In genomic region chr3:57682284-57682683, GRCh38 we compare ENCODE assay signal across 16 cellular contexts. TPM values are rescaled to one million over a fixed set of nuclear protein-coding genes. Genes with fewer than 3 reads are reported as not detected.
DNase-seq lines count a peak whose midpoint lies in the region; ATAC-seq, FAIRE-seq and TF ChIP-seq lines count a peak whose summit lies in the region.
"Had no signal": no experiment of that assay in that cellular context is flagged by ENCODE, and none has a peak within 500 bp of the region (broad histone marks: within the 10 kb centered on the region; RNA-seq: fewer than 3 reads in every experiment).

No MANE protein-coding gene starts in this region.

- peak; percentile 14 for TF ChIP-seq CTCF in RWPE2 (IDR thresholded peaks at IDR 0.05; ENCODE audit: poor library complexity, severe bottlenecking)
- TF ChIP-seq CTCF in fibroblast of lung (conservative IDR thresholded peaks at IDR 0.05 in 1 of 2, IDR thresholded peaks at IDR 0.05 in 1 of 2; ENCODE audit: low read depth in 1 of 2, low read length in 2 of 2) = peak in 1 of 2 donors; percentile 37
- peak; percentile 29 for TF ChIP-seq CTCF in neural progenitor cell (IDR thresholded peaks at IDR 0.05)
- no peak for TF ChIP-seq CTCF in Peyer's patch (IDR thresholded peaks at IDR 0.05)

- H3K36me3 Mint-ChIP-seq in neural progenitor cell = peaks cover 3% of the 10 kb centered on the region

- no peaks in the 10 kb centered on the region for H3K27me3 Mint-ChIP-seq in neural progenitor cell (ENCODE audit: insufficient read depth, low read depth)
- H3K27me3 Mint-ChIP-seq: activated CD8-positive, alpha-beta T cell treated with anti-CD3 and anti-CD28 coated beads for 36 hours had no signal

- H3K9me3 Mint-ChIP-seq in neural progenitor cell = no peaks in the 10 kb centered on the region
- H3K9me3 Mint-ChIP-seq: activated CD8-positive, alpha-beta T cell treated with anti-CD3 and anti-CD28 coated beads for 36 hours had no signal

- DNase-seq in RWPE2 (ENCODE audit: low spot score) = no peak
- peak; percentile 21 to 32 for DNase-seq in fibroblast of lung (ENCODE audit: low read depth in 2 of 2)
- no peak for DNase-seq in neural progenitor cell (ENCODE audit: low spot score)
- DNase-seq in Peyer's patch = no peak
- no peak for DNase-seq in activated CD8-positive, alpha-beta memory T cell treated with anti-CD3 and anti-CD28 coated beads for 24 hours
- DNase-seq: activated CD8-positive, alpha-beta T cell treated with anti-CD3 and anti-CD28 coated beads for 36 hours; activated gamma-delta T cell; central memory CD4-positive, alpha-beta T cell; erythroblast; NCI-H1436 treated with DMSO at 0.1 percent for 48 hours; RPMI8226 had no signal

- H3K4me2 ChIP-seq in fibroblast of lung (ENCODE audit: extremely low read depth, insufficient read depth, low read length) (no peak overlapping the region), neural progenitor cell (no peak overlapping the region)
- H3K4me2 ChIP-seq: KMS-11 had no signal

- H3K27ac Mint-ChIP-seq in neural progenitor cell = no peak overlapping the region
- H3K27ac Mint-ChIP-seq: activated CD8-positive, alpha-beta T cell treated with anti-CD3 and anti-CD28 coated beads for 36 hours had no signal

- peaks cover 69% of the 10 kb centered on the region for H3K36me3 ChIP-seq in RWPE2 (ENCODE audit: low read depth)
- peaks cover 2% of the 10 kb centered on the region for H3K36me3 ChIP-seq in fibroblast of lung (ENCODE audit: control insufficient read depth, insufficient read depth, low read length)
- no peaks in the 10 kb centered on the region for H3K36me3 ChIP-seq in neural progenitor cell
- peaks cover 0 to 10% (median 0%) of the 10 kb centered on the region in 3 donors for H3K36me3 ChIP-seq in Peyer's patch

- H3K4me1 Mint-ChIP-seq in neural progenitor cell = peaks cover 2% of the 10 kb centered on the region

- H3K9ac ChIP-seq in fibroblast of lung (ENCODE audit: insufficient read depth, low read length) (no peak overlapping the region), neural progenitor cell (no peak overlapping the region)
- H3K9ac ChIP-seq: KMS-11 had no signal

- no peak overlapping the region for H3K4me3 Mint-ChIP-seq in neural progenitor cell
- H3K4me3 Mint-ChIP-seq: activated CD8-positive, alpha-beta T cell treated with anti-CD3 and anti-CD28 coated beads for 36 hours had no signal

- no peaks in the 10 kb centered on the region for H3K27me3 ChIP-seq in RWPE2 (ENCODE audit: insufficient read depth, poor library complexity, severe bottlenecking)
- no peaks in the 10 kb centered on the region for H3K27me3 ChIP-seq in fibroblast of lung (ENCODE audit: control insufficient read depth, insufficient read depth, low read length)
- no peaks in the 10 kb centered on the region for H3K27me3 ChIP-seq in neural progenitor cell
- H3K27me3 ChIP-seq in Peyer's patch = no peaks in the 10 kb centered on the region

- no peak for TF ChIP-seq POLR2A in Peyer's patch (IDR thresholded peaks at IDR 0.05)

- FAIRE-seq in G401.6 (lab: Jason Lieb, UNC) = peak; percentile 47
- FAIRE-seq: H54 had no signal

- no peaks in the 10 kb centered on the region for H3F3A ChIP-seq in neural progenitor cell (ENCODE audit: low read depth)

- no peaks in the 10 kb centered on the region for H3K9me3 ChIP-seq in RWPE2 (ENCODE audit: severe bottlenecking)
- no peaks in the 10 kb centered on the region for H3K9me3 ChIP-seq in fibroblast of lung (ENCODE audit: control insufficient read depth, insufficient read depth, low read depth, low read length)
- H3K9me3 ChIP-seq in neural progenitor cell (ENCODE audit: low read depth) = no peaks in the 10 kb centered on the region
- H3K9me3 ChIP-seq in Peyer's patch = no peaks in the 10 kb centered on the region

- H3K4me3 ChIP-seq in RWPE2 (ENCODE audit: severe bottlenecking) (no peak overlapping the region), fibroblast of lung (replicated peaks in 1 of 4; ENCODE audit: control extremely low read depth in 1 of 4, insufficient read depth in 1 of 4, low read depth in 3 of 4, low read length in 4 of 4) (no peak overlapping the region), neural progenitor cell (no peak overlapping the region), Peyer's patch (no peak overlapping the region)

- peaks cover 52% of the 10 kb centered on the region for H3K79me2 ChIP-seq in fibroblast of lung (ENCODE audit: control insufficient read depth, insufficient read depth, low read length)
- H3K79me2 ChIP-seq in neural progenitor cell (ENCODE audit: low read depth) = peaks cover 84% of the 10 kb centered on the region

- ATAC-seq in RWPE2 (ENCODE audit: low read depth) = no peak
- no peak for ATAC-seq in HG03442 (IDR thresholded peaks at IDR 0.05; ENCODE audit: unreplicated experiment)
- no peak for ATAC-seq in GM18873 (IDR thresholded peaks at IDR 0.05; ENCODE audit: low FRiP score, unreplicated experiment)
- ATAC-seq: activated CD8-positive, alpha-beta T cell treated with anti-CD3 and anti-CD28 coated beads for 36 hours had no signal

- no peak overlapping the region for H2AFZ ChIP-seq in fibroblast of lung (ENCODE audit: low read length)
- no peak overlapping the region for H2AFZ ChIP-seq in neural progenitor cell (replicated peaks)

- H3K4me1 ChIP-seq in RWPE2 (ENCODE audit: insufficient read depth, poor library complexity, severe bottlenecking) (no peaks in the 10 kb centered on the region), fibroblast of lung (ENCODE audit: control insufficient read depth, extremely low read depth, insufficient read depth, low read length) (no peaks in the 10 kb centered on the region), neural progenitor cell (no peaks in the 10 kb centered on the region), Peyer's patch (peaks cover 0 to 14% (median 0%) of the 10 kb centered on the region in 4 donors)

- H3K27ac ChIP-seq in RWPE2 (ENCODE audit: poor library complexity, severe bottlenecking) (no peak overlapping the region), fibroblast of lung (ENCODE audit: insufficient read depth, low read length) (no peak overlapping the region), neural progenitor cell (no peak overlapping the region), Peyer's patch (no peak overlapping the region)
- H3K27ac ChIP-seq: KMS-11 had no signal

- H4K20me1 ChIP-seq in fibroblast of lung (ENCODE audit: control insufficient read depth, extremely low read depth, insufficient read depth, low read length) (no peaks in the 10 kb centered on the region), neural progenitor cell (ENCODE audit: low read depth) (peaks cover 49% of the 10 kb centered on the region)

RNA-seq across cellular contexts. Expression of gene DENND6A, which starts 10.6 kb away (rescaled TPM):
- total RNA-seq in fibroblast of lung = 13.4 and 14.1 TPM in 2 replicates
- polyA plus RNA-seq in fibroblast of lung = 11.2 and 11.4 TPM in 2 replicates
- polyA plus RNA-seq in fibroblast of lung (2012) = 7.1 and 7.8 TPM in 2 replicates
- 3.3 and 5.9 TPM in 2 replicates for polyA minus RNA-seq in fibroblast of lung (ENCODE audit: low replicate concordance)
- total RNA-seq in neural progenitor cell (ENCODE audit: low replicate concordance) = 29.5 and 35.4 TPM in 2 replicates
- total RNA-seq in Peyer's patch = 10 to 100 TPM; 15.2 to 36.3 (median 24.5) TPM

Comparison
In these comparisons a context has a peak if more than half of its experiments do, and no peak if none do; other contexts are left out.
1. DNase-seq: peak in fibroblast of lung (2 of 2); none in RWPE2 (single experiment), neural progenitor cell (single experiment), Peyer's patch (0 of 3) and activated CD8-positive, alpha-beta memory T cell treated with anti-CD3 and anti-CD28 coated beads for 24 hours (single experiment).
2. CTCF ChIP-seq: peak in RWPE2 (single experiment) and neural progenitor cell (single experiment); none in Peyer's patch (0 of 6).